11 cellular contexts compared by ENCODE assay signal in genomic region chr10:6542999-6543430, GRCh38. TPM values are rescaled to one million over a fixed set of nuclear protein-coding genes. Genes with fewer than 3 reads are reported as not detected.
DNase-seq lines count a peak whose midpoint lies in the region; ATAC-seq, FAIRE-seq and TF ChIP-seq lines count a peak whose summit lies in the region.
"Had no signal": no experiment of that assay in that cellular context is flagged by ENCODE, and none has a peak within 500 bp of the region (broad histone marks: within the 10 kb centered on the region; RNA-seq: fewer than 3 reads in every experiment).

No MANE protein-coding gene starts in this region.

- TF ChIP-seq RAD21 in HepG2 (CRISPR knock-in tag; IDR thresholded peaks at IDR 0.05) (no peak), SK-N-SH (IDR thresholded peaks at IDR 0.05; ENCODE audit: low read length) (no peak)

- peaks cover 86% of the 10 kb centered on the region for H3K4me1 Mint-ChIP-seq in CD4-positive, alpha-beta T cell (ENCODE audit: low read depth)

- no peak for TF ChIP-seq CTCF in CD4-positive, alpha-beta T cell (IDR thresholded peaks at IDR 0.05)
- TF ChIP-seq CTCF in HepG2 (CRISPR knock-in tag; IDR thresholded peaks at IDR 0.05), result no peak
- TF ChIP-seq CTCF in SK-N-SH (IDR thresholded peaks at IDR 0.05), result no peak

- H3K4me2 ChIP-seq in HepG2 (ENCODE audit: low read depth, low read length), result peak overlapping the region; percentile 56
- H3K4me2 ChIP-seq in SK-N-SH, result no peak overlapping the region

- peaks cover 26% of the 10 kb centered on the region for H3K36me3 Mint-ChIP-seq in CD4-positive, alpha-beta T cell (ENCODE audit: low read depth)

- H3F3A ChIP-seq in SK-N-SH (replicated peaks; ENCODE audit: insufficient read depth), result no peaks in the 10 kb centered on the region

- TF ChIP-seq EP300 in HepG2 (IDR thresholded peaks at IDR 0.05; ENCODE audit: low read depth in 2 of 2, low read length in 2 of 2) (no peak), HepG2 (CRISPR knock-in tag; IDR thresholded peaks at IDR 0.05; ENCODE audit: borderline replicate concordance) (no peak), SK-N-SH (IDR thresholded peaks at IDR 0.05; ENCODE audit: borderline replicate concordance in 1 of 2, low read depth in 1 of 2, low read length in 1 of 2) (no peak)

- peak overlapping the region; percentile 86 for H3K27ac ChIP-seq in CD4-positive, alpha-beta T cell (ENCODE audit: low read depth, low read length)
- H3K27ac ChIP-seq in HepG2 (ENCODE audit: extremely low read length, insufficient read depth, low read length) (no peak overlapping the region), right cardiac atrium (ENCODE audit: low read length) (no peak overlapping the region), SK-N-SH (ENCODE audit: low read depth in 2 of 2, low read length in 1 of 2) (no peak overlapping the region)
- H3K27ac ChIP-seq: C4-2B had no signal

- no peaks in the 10 kb centered on the region for H3K9me2 ChIP-seq in SK-N-SH

- no peaks in the 10 kb centered on the region for H3K27me3 Mint-ChIP-seq in CD4-positive, alpha-beta T cell

- DNase-seq in CD4-positive, alpha-beta T cell, result peak; percentile 37 to 65 (median 50)
- DNase-seq in KBM-7 (peak; percentile 70), activated T-cell treated with anti-CD3 and anti-CD28 coated beads for 4 hours (peak; percentile 18), HepG2 (ENCODE audit: low spot score) (peak; percentile 2), H54 (ENCODE audit: insufficient read length, low spot score) (no peak), right cardiac atrium (no peak), COR-L47 (lab: John Stamatoyannopoulos, UW) (no peak), SK-N-SH (no peak)
- DNase-seq: NCI-H2107 had no signal

- peak overlapping the region; percentile 89 for H3K4me3 Mint-ChIP-seq in CD4-positive, alpha-beta T cell

- peak; percentile 84 for ATAC-seq in CD4-positive, alpha-beta T cell (ENCODE audit: poor library complexity)
- ATAC-seq in HepG2 (peak; percentile 72), right cardiac atrium (no peak)

- no peak for TF ChIP-seq POLR2A in HepG2 (IDR thresholded peaks at IDR 0.05; ENCODE audit: insufficient read depth in 1 of 2, low read depth in 2 of 2, low read length in 2 of 2)
- TF ChIP-seq POLR2A in H54 (IDR thresholded peaks at IDR 0.05; ENCODE audit: low read depth, low read length), result no peak

- H4K20me1 ChIP-seq in HepG2 (ENCODE audit: insufficient read depth, low read length) (no peaks in the 10 kb centered on the region), SK-N-SH (ENCODE audit: insufficient read depth) (no peaks in the 10 kb centered on the region)

- CTCF ChIA-PET in CD4-positive, alpha-beta T cell (lab: Charles Lee), result interaction anchor here (1.0 to 3.0 kb wide), 14 partner anchors 9 to 132 kb away, joined by 3 to 17 read pairs (median 5); no protein-coding TSS in a partner anchor
- CTCF ChIA-PET in HepG2 (lab: Yijun Ruan, JAX; ENCODE audit: low intra/inter-chr PET ratio, low total read pairs) (no interaction called here), SK-N-SH (lab: Yijun Ruan, JAX) (no interaction called here)

- 4% methylated on average over 9 of the region's 9 CpGs for WGBS in HepG2 (ENCODE audit: low lambda C conversion rate)
- WGBS in right cardiac atrium, result 32% methylated on average over 9 of the region's 9 CpGs
- 47% methylated on average over 9 of the region's 9 CpGs for WGBS in SK-N-SH (ENCODE audit: low lambda C conversion rate)

- H3K4me3 ChIP-seq in HepG2 (replicated peaks in 1 of 3; ENCODE audit: insufficient read depth in 1 of 3, low read depth in 2 of 3, low read length in 3 of 3), result peak overlapping the region in 1 of 3 experiments; percentile 17; a peak in 1 of 6 replicates
- no peak overlapping the region for H3K4me3 ChIP-seq in right cardiac atrium (ENCODE audit: low read length)
- H3K4me3 ChIP-seq in SK-N-SH (ENCODE audit: low read depth in 2 of 2, low read length in 1 of 2), result no peak overlapping the region

- H3K9ac ChIP-seq in HepG2 (ENCODE audit: insufficient read depth, low read depth, low read length) (no peak overlapping the region), SK-N-SH (no peak overlapping the region)

- H3K4me1 ChIP-seq in HepG2 (ENCODE audit: insufficient read depth, low read length) (peaks cover 10% of the 10 kb centered on the region), right cardiac atrium (ENCODE audit: control insufficient read depth, insufficient read depth, low read length) (no peaks in the 10 kb centered on the region), SK-N-SH (ENCODE audit: control insufficient read depth in 1 of 2, insufficient read depth in 2 of 2, low read depth in 1 of 2, low read length in 1 of 2) (no peaks in the 10 kb centered on the region)

- POLR2A ChIA-PET in CD4-positive, alpha-beta T cell (lab: Charles Lee), result interaction anchor here (0.7 to 4.3 kb wide), 28 partner anchors 10 to 941 kb away, joined by 3 to 124 read pairs (median 6); partner anchors contain the start of gene PRKCQ
- POLR2A ChIA-PET in HepG2 (lab: Yijun Ruan, JAX) (no interaction called here), SK-N-SH (lab: Yijun Ruan, JAX) (no interaction called here)

- H3K9me3 ChIP-seq in CD4-positive, alpha-beta T cell (ENCODE audit: control insufficient read depth, low read length), result no peaks in the 10 kb centered on the region
- no peaks in the 10 kb centered on the region for H3K9me3 ChIP-seq in HepG2 (ENCODE audit: low read length)
- H3K9me3 ChIP-seq in right cardiac atrium (ENCODE audit: control insufficient read depth, low read length), result no peaks in the 10 kb centered on the region
- H3K9me3 ChIP-seq in SK-N-SH, result no peaks in the 10 kb centered on the region

- no TSS peak for BruUV-seq in HepG2 (replicated peaks; lab: Mats Ljungman, UMichigan)

- H3K36me3 ChIP-seq in HepG2 (replicated peaks in 1 of 2; ENCODE audit: control insufficient read depth in 1 of 2, insufficient read depth in 2 of 2, low read length in 2 of 2) (no peaks in the 10 kb centered on the region), SK-N-SH (replicated peaks in 1 of 2; ENCODE audit: control insufficient read depth in 1 of 2, insufficient read depth in 2 of 2, low read length in 1 of 2) (no peaks in the 10 kb centered on the region)

- H3K9me3 Mint-ChIP-seq in CD4-positive, alpha-beta T cell, result no peaks in the 10 kb centered on the region

- H2AFZ ChIP-seq in HepG2 (ENCODE audit: low read length), result no peak overlapping the region
- no peak overlapping the region for H2AFZ ChIP-seq in SK-N-SH (ENCODE audit: low read depth)

- in situ Hi-C loops in KBM-7 (cut with MboI; ENCODE audit: low pct_unique_long_range_greater_than_20kb, low sequenced_read_pairs), result no loop called here
- in situ Hi-C loops in HepG2 (cut with HindIII; ENCODE audit: extremely low pct_ligation_motif_present, low pct_unique_long_range_greater_than_20kb), result no loop called here

- no peaks in the 10 kb centered on the region for H3K27me3 ChIP-seq in CD4-positive, alpha-beta T cell (ENCODE audit: control insufficient read depth, insufficient read depth, low read length)
- peaks cover 0 to 7% of the 10 kb centered on the region in 2 experiments; a peak in 2 of 5 replicates for H3K27me3 ChIP-seq in HepG2 (ENCODE audit: control insufficient read depth in 1 of 2, insufficient read depth in 2 of 2, low read length in 2 of 2)
- no peaks in the 10 kb centered on the region for H3K27me3 ChIP-seq in right cardiac atrium (ENCODE audit: control insufficient read depth, insufficient read depth)
- H3K27me3 ChIP-seq in SK-N-SH (ENCODE audit: insufficient read depth), result no peaks in the 10 kb centered on the region

- peak overlapping the region; percentile 97 for H3K27ac Mint-ChIP-seq in CD4-positive, alpha-beta T cell

- FAIRE-seq in HepG2 (lab: Jason Lieb, UNC), result no peak
- FAIRE-seq in H54 (lab: Jason Lieb, UNC), result no peak
- FAIRE-seq: H1 had no signal

- intact Hi-C loops in CD4-positive, alpha-beta T cell (cut with DNase I, micrococcal nuclease), result loop anchor here (1.0 to 5.0 kb wide), 7 partner anchors 13 to 70 kb away; no protein-coding TSS in a partner anchor
- intact Hi-C loops in HepG2 (cut with micrococcal nuclease; ENCODE audit: unreplicated experiment) (no loop called here), right cardiac atrium (cut with DNase I) (no loop called here)

- H3K79me2 ChIP-seq in HepG2 (ENCODE audit: insufficient read depth, low read length), result no peaks in the 10 kb centered on the region
- no peaks in the 10 kb centered on the region for H3K79me2 ChIP-seq in SK-N-SH (ENCODE audit: insufficient read depth)

TF ChIP-seq in HepG2, 621 proteins besides CTCF, POLR2A, EP300 and RAD21 (continues in another document):
- peak; percentile 55 for TF ChIP-seq FOXA3 (CRISPR knock-in tag; IDR thresholded peaks at IDR 0.05)

RNA-seq across cellular contexts. Expression of gene PRKCQ, which starts 37.1 kb away (rescaled TPM):
- total RNA-seq in CD4-positive, alpha-beta T cell, result 10 to 100 TPM; 43.4 to 43.9 TPM
- total RNA-seq in HepG2 (2016; rRNA removed; fragmentation: Illumina TruSeq; extraction: Trizol) (0.35 and 0.60 TPM in 2 replicates), right cardiac atrium (under 1 TPM; 0.17 to 0.25 (median 0.22) TPM)
- 0.20 and 0.35 TPM in 2 replicates for total RNA-seq in HepG2 (2016; cell fraction: cytosol; rRNA removed; fragmentation: Illumina TruSeq; extraction: Trizol; ENCODE audit: low read depth)
- 0.28 and 0.58 TPM in 2 replicates for total RNA-seq in HepG2 (2016; cell fraction: insoluble cytoplasmic fraction; rRNA removed; fragmentation: Illumina TruSeq; extraction: Trizol)
- total RNA-seq in HepG2 (2016; cell fraction: membrane; rRNA removed; fragmentation: Illumina TruSeq; extraction: Trizol), result 0.34 and 0.38 TPM in 2 replicates
- total RNA-seq in HepG2 (2016; cell fraction: nucleus; rRNA removed; fragmentation: Illumina TruSeq; extraction: Trizol), result 0.37 and 0.41 TPM in 2 replicates
- polyA plus RNA-seq in HepG2 (2011; rRNA removed) (0.05 and 0.13 TPM in 2 replicates), right cardiac atrium (0.05 TPM), SK-N-SH (2012; rRNA removed) (0.18 and 0.23 TPM in 2 replicates)
- 0.05 TPM in 2 replicates for polyA plus RNA-seq in HepG2 (2011; cell fraction: cytosol; rRNA removed)
- polyA plus RNA-seq in HepG2 (2011; cell fraction: nucleus; rRNA removed), result 0.03 and 0.06 TPM in 2 replicates
- 0.08 and 0.09 TPM in 2 replicates for polyA plus RNA-seq in HepG2 (2012)
- 0.14 and 0.18 TPM in 2 replicates for polyA plus RNA-seq in HepG2 (2016; cell fraction: cytosol; fragmentation: Illumina TruSeq; extraction: Trizol; ENCODE audit: low read depth)
- polyA plus RNA-seq in HepG2 (2016; cell fraction: insoluble cytoplasmic fraction; fragmentation: Illumina TruSeq; extraction: Trizol; ENCODE audit: low read depth), result 0.28 and 0.47 TPM in 2 replicates
- polyA plus RNA-seq in HepG2 (2016; cell fraction: membrane; fragmentation: Illumina TruSeq; extraction: Trizol; ENCODE audit: low read depth), result 0.11 and 0.28 TPM in 2 replicates
- polyA plus RNA-seq in HepG2 (2016; cell fraction: nucleus; fragmentation: Illumina TruSeq; extraction: Trizol; ENCODE audit: insufficient read depth, low read depth), result 0.48 TPM in 1 of 2 replicates, not detected in the other
- polyA minus RNA-seq in HepG2 (2011; rRNA and poly(A)+ RNA removed; ENCODE audit: low replicate concordance), result 0.22 and 2.0 TPM in 2 replicates
- not detected in 2 replicates for polyA minus RNA-seq in HepG2 (2011; cell fraction: cytosol; rRNA and poly(A)+ RNA removed)
- 0.26 TPM in 1 of 2 replicates, not detected in the other for polyA minus RNA-seq in HepG2 (2011; cell fraction: nucleus; rRNA and poly(A)+ RNA removed)
- polyA plus RNA-seq in SK-N-SH (2012; cell fraction: cytosol; rRNA removed), result 0.15 and 0.25 TPM in 2 replicates
- polyA plus RNA-seq in SK-N-SH (2012; cell fraction: nucleus; rRNA removed), result 0.09 and 0.20 TPM in 2 replicates

Comparison
In these comparisons a context has a peak if more than half of its experiments do, and no peak if none do; other contexts are left out.
1. ATAC-seq: peak in CD4-positive, alpha-beta T cell (single experiment) and HepG2 (single experiment); none in right cardiac atrium (0 of 2).
2. DNase-seq: peak in CD4-positive, alpha-beta T cell (10 of 10), KBM-7 (single experiment), activated T-cell treated with anti-CD3 and anti-CD28 coated beads for 4 hours (single experiment) and HepG2 (single experiment); none in H54 (single experiment), right cardiac atrium (0 of 3), COR-L47 (single experiment) and SK-N-SH (single experiment).
3. RNA of gene PRKCQ, which starts 37.1 kb away (total RNA-seq): 43.4 to 43.9 TPM in CD4-positive, alpha-beta T cell; 0.20 to 0.60 TPM in HepG2 and 0.17 to 0.25 TPM in right cardiac atrium; every median in the first group is over 10 times any median in the second.
4. intact Hi-C loops: an anchor here in CD4-positive, alpha-beta T cell (1.0 to 5.0 kb wide); none called in HepG2 and right cardiac atrium.